ENCODE assay signal across 8 cellular contexts in genomic region chr4:16225139-16225538, GRCh38. TPM values are rescaled to one million over a fixed set of nuclear protein-coding genes. Genes with fewer than 3 reads are reported as not detected.
DNase-seq lines count a peak whose midpoint lies in the region; ATAC-seq and TF ChIP-seq lines count a peak whose summit lies in the region.

No MANE protein-coding gene starts in this region.

- peaks cover 10% of the 10 kb centered on the region for H3K36me3 Mint-ChIP-seq in CD8-positive, alpha-beta T cell
- H3K36me3 Mint-ChIP-seq in brain: peaks cover 3% of the 10 kb centered on the region

- H3K9me3 ChIP-seq in CD8-positive, alpha-beta T cell (ENCODE audit: low read length): no peaks in the 10 kb centered on the region
- H3K9me3 ChIP-seq in MG63: no peaks in the 10 kb centered on the region
- no peaks in the 10 kb centered on the region for H3K9me3 ChIP-seq in lower lobe of right lung

- peaks cover 39% of the 10 kb centered on the region for H3K4me1 ChIP-seq in CD8-positive, alpha-beta T cell (ENCODE audit: insufficient read depth, low read length)
- H3K4me1 ChIP-seq in lower lobe of right lung: peaks cover 42% of the 10 kb centered on the region

- H3K27ac ChIP-seq in CD8-positive, alpha-beta T cell (ENCODE audit: low read depth, low read length): peak overlapping the region; percentile 65
- H3K27ac ChIP-seq in lower lobe of right lung: peak overlapping the region; percentile 94

- no peak for DNase-seq in CD8-positive, alpha-beta T cell
- DNase-seq in MG63 (no peak), lower lobe of right lung (no peak), KBM-7 (no peak), NK-92 (lab: John Stamatoyannopoulos, UW; ENCODE audit: unreplicated experiment) (no peak)

- no peak for ATAC-seq in CD8-positive, alpha-beta T cell
- ATAC-seq in lower lobe of right lung (peak in 1 of 2 donors; percentile 31), HG03196 (IDR thresholded peaks at IDR 0.05; ENCODE audit: unreplicated experiment) (no peak), GM21528 (IDR thresholded peaks at IDR 0.05; ENCODE audit: low FRiP score, unreplicated experiment) (no peak)

- intact Hi-C loops in CD8-positive, alpha-beta T cell (cut with DNase I, micrococcal nuclease): loop anchor here (2.0 to 10.0 kb wide), 10 partner anchors 20 to 1797 kb away; partner anchors contain the start of genes CD38 (in 1 of the 2), CPEB2 (in 1 of the 2), DCAF16 (in 1 of the 2) and FBXL5 (in 1 of the 2)
- intact Hi-C loops in lower lobe of right lung (cut with DNase I): no loop called here

- H3K36me3 ChIP-seq in CD8-positive, alpha-beta T cell (ENCODE audit: insufficient read depth, low read length): no peaks in the 10 kb centered on the region
- no peaks in the 10 kb centered on the region for H3K36me3 ChIP-seq in MG63
- H3K36me3 ChIP-seq in lower lobe of right lung: no peaks in the 10 kb centered on the region

- no peaks in the 10 kb centered on the region for H3K27me3 Mint-ChIP-seq in CD8-positive, alpha-beta T cell (ENCODE audit: low read depth)
- no peaks in the 10 kb centered on the region for H3K27me3 Mint-ChIP-seq in brain

- TF ChIP-seq CTCF in CD8-positive, alpha-beta T cell (IDR thresholded peaks at IDR 0.05): no peak
- TF ChIP-seq CTCF in brain (conservative IDR thresholded peaks at IDR 0.05) (no peak), lower lobe of right lung (IDR thresholded peaks at IDR 0.05) (peak; percentile 14)

- peaks cover 57% of the 10 kb centered on the region for H3K4me1 Mint-ChIP-seq in CD8-positive, alpha-beta T cell (ENCODE audit: low read depth)
- H3K4me1 Mint-ChIP-seq in brain: peaks cover 58% of the 10 kb centered on the region

- H3K27ac Mint-ChIP-seq in CD8-positive, alpha-beta T cell: peak overlapping the region; percentile 94
- peak overlapping the region; percentile 33 to 95 (median 88) for H3K27ac Mint-ChIP-seq in brain

- POLR2A ChIA-PET in CD8-positive, alpha-beta T cell (lab: Charles Lee): interaction anchor here (0.7 kb wide), 1 partner anchor 604 kb away, joined by 3 read pairs; no protein-coding TSS in a partner anchor

- CTCF ChIA-PET in CD8-positive, alpha-beta T cell (lab: Charles Lee): interaction anchor here (1.2 to 2.2 kb wide), 2 partner anchors 19 kb away, joined by 3 to 5 read pairs; no protein-coding TSS in a partner anchor

- H3K27me3 ChIP-seq in CD8-positive, alpha-beta T cell (ENCODE audit: insufficient read depth, low read length): no peaks in the 10 kb centered on the region
- no peaks in the 10 kb centered on the region for H3K27me3 ChIP-seq in MG63
- H3K27me3 ChIP-seq in lower lobe of right lung (ENCODE audit: low read depth): no peaks in the 10 kb centered on the region

- in situ Hi-C loops in KBM-7 (cut with MboI; ENCODE audit: low pct_unique_long_range_greater_than_20kb, low sequenced_read_pairs): no loop called here

- peak overlapping the region; percentile 90 for H3K4me3 Mint-ChIP-seq in CD8-positive, alpha-beta T cell
- peak overlapping the region; percentile 88 to 95 (median 92) for H3K4me3 Mint-ChIP-seq in brain

- H3K4me3 ChIP-seq in CD8-positive, alpha-beta T cell (ENCODE audit: low read depth, low read length): peak overlapping the region; percentile 65
- H3K4me3 ChIP-seq in MG63: peak overlapping the region; percentile 60
- peak overlapping the region; percentile 69 for H3K4me3 ChIP-seq in lower lobe of right lung

- no peaks in the 10 kb centered on the region for H3K9me3 Mint-ChIP-seq in CD8-positive, alpha-beta T cell
- no peaks in the 10 kb centered on the region for H3K9me3 Mint-ChIP-seq in brain

RNA-seq across cellular contexts. Expression of gene TAPT1, which starts 1.1 kb away (rescaled TPM):
- total RNA-seq in CD8-positive, alpha-beta T cell: 10 to 100 TPM; 79.8 to 95.0 TPM
- total RNA-seq in MG63 (2014; rRNA removed; shearing (Covaris generic); ENCODE audit: low replicate concordance): 2.3 and 7.9 TPM in 2 replicates
- 36.0 TPM for polyA plus RNA-seq in brain (ENCODE audit: insufficient read depth, low read depth, low replicate concordance)
- total RNA-seq in lower lobe of right lung: 72.8 TPM
